Comparison of ENCODE assay signal across 8 cellular contexts in the genomic region with DNA sequence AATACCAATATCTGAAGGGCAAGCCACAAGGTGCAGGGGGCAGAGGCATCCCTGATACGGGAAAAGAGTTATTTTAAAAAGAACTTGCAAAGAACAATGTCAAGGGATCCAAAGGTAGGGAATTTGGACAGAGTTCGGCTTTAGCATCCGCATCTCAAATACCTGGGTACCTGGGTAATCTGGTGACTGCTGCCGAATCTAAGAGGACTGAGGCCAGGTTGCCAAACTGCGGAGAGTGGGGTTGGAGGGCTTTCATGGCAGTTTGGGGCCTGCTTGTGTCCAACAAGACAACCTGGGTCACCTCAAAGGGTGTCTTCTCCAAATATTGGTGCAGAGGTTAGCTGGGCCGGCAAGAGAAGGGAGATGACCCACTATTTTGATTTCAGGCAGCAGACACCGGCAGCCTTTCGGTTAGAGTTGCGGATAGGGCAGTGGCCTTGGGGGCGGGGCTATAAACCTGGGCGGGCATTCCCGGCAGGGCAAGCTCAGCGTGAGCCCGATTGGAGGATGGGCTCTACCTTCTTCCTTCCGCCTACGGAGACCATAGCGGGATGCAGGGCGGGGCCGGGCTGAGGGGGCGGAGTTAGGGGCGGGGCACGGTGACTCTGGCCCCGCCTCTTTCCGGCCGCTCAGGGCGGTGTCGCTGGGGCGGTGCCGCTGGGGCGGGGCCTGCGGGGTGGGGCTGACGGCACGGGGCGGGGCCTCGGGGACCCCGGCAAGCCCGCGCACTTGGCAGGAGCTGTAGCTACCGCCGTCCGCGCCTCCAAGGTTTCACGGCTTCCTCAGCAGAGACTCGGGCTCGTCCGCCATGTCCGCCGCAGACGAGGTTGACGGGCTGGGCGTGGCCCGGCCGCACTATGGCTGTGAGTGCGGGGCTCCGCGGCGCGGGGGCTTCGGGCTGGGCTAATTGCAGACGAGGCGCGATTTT. TPM values are rescaled to one million over a fixed set of nuclear protein-coding genes. Genes with fewer than 3 reads are reported as not detected.
A peak's percentile ranks its signal among the peaks of the same experiment; 100 is the strongest.
DNase-seq lines count a peak whose midpoint lies in the region; ATAC-seq and TF ChIP-seq lines count a peak whose summit lies in the region.

A gene with protein sequence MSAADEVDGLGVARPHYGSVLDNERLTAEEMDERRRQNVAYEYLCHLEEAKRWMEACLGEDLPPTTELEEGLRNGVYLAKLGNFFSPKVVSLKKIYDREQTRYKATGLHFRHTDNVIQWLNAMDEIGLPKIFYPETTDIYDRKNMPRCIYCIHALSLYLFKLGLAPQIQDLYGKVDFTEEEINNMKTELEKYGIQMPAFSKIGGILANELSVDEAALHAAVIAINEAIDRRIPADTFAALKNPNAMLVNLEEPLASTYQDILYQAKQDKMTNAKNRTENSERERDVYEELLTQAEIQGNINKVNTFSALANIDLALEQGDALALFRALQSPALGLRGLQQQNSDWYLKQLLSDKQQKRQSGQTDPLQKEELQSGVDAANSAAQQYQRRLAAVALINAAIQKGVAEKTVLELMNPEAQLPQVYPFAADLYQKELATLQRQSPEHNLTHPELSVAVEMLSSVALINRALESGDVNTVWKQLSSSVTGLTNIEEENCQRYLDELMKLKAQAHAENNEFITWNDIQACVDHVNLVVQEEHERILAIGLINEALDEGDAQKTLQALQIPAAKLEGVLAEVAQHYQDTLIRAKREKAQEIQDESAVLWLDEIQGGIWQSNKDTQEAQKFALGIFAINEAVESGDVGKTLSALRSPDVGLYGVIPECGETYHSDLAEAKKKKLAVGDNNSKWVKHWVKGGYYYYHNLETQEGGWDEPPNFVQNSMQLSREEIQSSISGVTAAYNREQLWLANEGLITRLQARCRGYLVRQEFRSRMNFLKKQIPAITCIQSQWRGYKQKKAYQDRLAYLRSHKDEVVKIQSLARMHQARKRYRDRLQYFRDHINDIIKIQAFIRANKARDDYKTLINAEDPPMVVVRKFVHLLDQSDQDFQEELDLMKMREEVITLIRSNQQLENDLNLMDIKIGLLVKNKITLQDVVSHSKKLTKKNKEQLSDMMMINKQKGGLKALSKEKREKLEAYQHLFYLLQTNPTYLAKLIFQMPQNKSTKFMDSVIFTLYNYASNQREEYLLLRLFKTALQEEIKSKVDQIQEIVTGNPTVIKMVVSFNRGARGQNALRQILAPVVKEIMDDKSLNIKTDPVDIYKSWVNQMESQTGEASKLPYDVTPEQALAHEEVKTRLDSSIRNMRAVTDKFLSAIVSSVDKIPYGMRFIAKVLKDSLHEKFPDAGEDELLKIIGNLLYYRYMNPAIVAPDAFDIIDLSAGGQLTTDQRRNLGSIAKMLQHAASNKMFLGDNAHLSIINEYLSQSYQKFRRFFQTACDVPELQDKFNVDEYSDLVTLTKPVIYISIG (N-terminal part only) (plus strand): TSS at position 709 of the 928 bp plus-strand sequence. CDS start 100 bp downstream, at position 809.

- H3K27me3 Mint-ChIP-seq in IgD-negative memory B cell: peaks cover 1% of the 10 kb centered on the region

- H3K36me3 ChIP-seq in mucosa of stomach (ENCODE audit: control insufficient read depth, insufficient read depth, low read length): no peaks in the 10 kb centered on the region

- H3K9ac ChIP-seq in mucosa of stomach (ENCODE audit: low read length): peak within 1 kb of the TSS; percentile 94

- H3K27ac Mint-ChIP-seq in IgD-negative memory B cell: peak within 1 kb of the TSS; percentile 93 to 98 (median 96)

- peak within 1 kb of the TSS; percentile 70 for H3K4me3 ChIP-seq in mucosa of stomach (ENCODE audit: low read length)

- peaks cover 32 to 40% (median 34%) of the 10 kb centered on the region in 3 donors for H3K4me1 Mint-ChIP-seq in IgD-negative memory B cell

- peak; percentile 61 for DNase-seq in DMS 273 treated with DMSO at 0.1 percent for 48 hours (lab: John Stamatoyannopoulos, UW)
- DNase-seq in OCI-M2 (lab: John Stamatoyannopoulos, UW; ENCODE audit: unreplicated experiment): peak; percentile 78
- DNase-seq in activated T-cell treated with anti-CD3 and anti-CD28 coated beads for 48 hours (ENCODE audit: low read depth): peak; percentile 95
- peak; percentile 94 to 95 for DNase-seq in erythroblast (lab: John Stamatoyannopoulos, UW)
- DNase-seq in stimulated activated CD8-positive, alpha-beta memory T cell treated with anti-CD3 and anti-CD28 coated beads, Interleukin-7, amount 100 ng/mL, for 1 hour (ENCODE audit: low read depth in 2 of 2): peak; percentile 92

- no peaks in the 10 kb centered on the region for H3K9me3 ChIP-seq in mucosa of stomach (ENCODE audit: control insufficient read depth, low read length)

- peaks cover 22% of the 10 kb centered on the region for H3K4me1 ChIP-seq in mucosa of stomach (ENCODE audit: control insufficient read depth, insufficient read depth, low read length)

- no peak for TF ChIP-seq POLR2A in erythroblast (IDR thresholded peaks at IDR 0.05; ENCODE audit: low read length)

- H3K36me3 Mint-ChIP-seq in IgD-negative memory B cell: no peaks in the 10 kb centered on the region

- ATAC-seq in GM21529 (IDR thresholded peaks at IDR 0.05; ENCODE audit: unreplicated experiment): peak; percentile 93

- H3K27me3 ChIP-seq in mucosa of stomach (ENCODE audit: control insufficient read depth, insufficient read depth, low read length): no peaks in the 10 kb centered on the region

- H3K4me3 Mint-ChIP-seq in IgD-negative memory B cell: peak within 1 kb of the TSS; percentile 93 to 98 (median 97)

- H3K9me3 Mint-ChIP-seq in IgD-negative memory B cell: no peaks in the 10 kb centered on the region

RNA-seq across cellular contexts. Expression of the gene that starts here (rescaled TPM):
- polyA plus RNA-seq in IgD-negative memory B cell: 136 TPM

Comparison
In these comparisons a context has a peak if more than half of its experiments do, and no peak if none do; other contexts are left out.
1. Peak in every context shown above with its lines: DNase-seq, ATAC-seq and H3K4me3 ChIP-seq.